Comparison of ENCODE assay signal across 20 cellular contexts in genomic region chr9:13688223-13688989, GRCh38.
DNase-seq lines count a peak whose midpoint lies in the region; ATAC-seq and TF ChIP-seq lines count a peak whose summit lies in the region.
"Had no signal": no experiment of that assay in that cellular context is flagged by ENCODE, and none has a peak within 500 bp of the region (broad histone marks: within the 10 kb centered on the region; RNA-seq: fewer than 3 reads in every experiment).

No MANE protein-coding gene starts in this region.

- no peak for DNase-seq in left ventricle myocardium inferior
- DNase-seq in cardiac septum (ENCODE audit: low spot score), result no peak
- DNase-seq in cardiac fibroblast (ENCODE audit: low read depth in 2 of 2), result peak; percentile 24 to 30
- DNase-seq in medulla oblongata (ENCODE audit: extremely low spot score), result peak; percentile 4
- no peak for DNase-seq in NCI-H1930 (lab: John Stamatoyannopoulos, UW)
- DNase-seq: activated CD8-positive, alpha-beta memory T cell treated with anti-CD3 and anti-CD28 coated beads for 24 hours; activated naive CD4-positive, alpha-beta T cell; cerebellar nuclear complex; esophagus squamous epithelium; NK-92 treated with Interleukin-12 subunit alpha and Interleukin-12 subunit beta, amount 100 ng/mL, for 24 hours; stimulated activated CD4-positive, alpha-beta T cell treated with anti-CD3 and anti-CD28 coated beads, Interleukin-4, amount 100 ng/mL, for 1 hour had no signal

- H3K27ac ChIP-seq in left ventricle myocardium inferior (replicated peaks), result peak overlapping the region; percentile 21
- H3K27ac ChIP-seq: prostate gland, SJCRH30, vagina had no signal

- H3K27me3 ChIP-seq in left ventricle myocardium inferior (ENCODE audit: low read depth), result no peaks in the 10 kb centered on the region
- H3K27me3 ChIP-seq: esophagus squamous epithelium, SJCRH30, vagina had no signal

- H3K9me3 ChIP-seq in left ventricle myocardium inferior (replicated peaks), result peaks cover 33% of the 10 kb centered on the region
- H3K9me3 ChIP-seq: esophagus squamous epithelium, prostate gland, vagina had no signal

- H3K36me3 ChIP-seq in left ventricle myocardium inferior, result no peaks in the 10 kb centered on the region
- H3K36me3 ChIP-seq: esophagus squamous epithelium, prostate gland, SJCRH30, vagina had no signal

- intact Hi-C loops in left ventricle myocardium inferior (cut with micrococcal nuclease) (loop anchor here (10.0 kb wide), 1 partner anchor 244 kb away; no protein-coding TSS in a partner anchor), cardiac septum (cut with DNase I) (loop anchor here (5.0 to 10.0 kb wide), 3 partner anchors 241 to 666 kb away; no protein-coding TSS in a partner anchor)

- H3K4me3 ChIP-seq in left ventricle myocardium inferior (no peak overlapping the region), cardiac fibroblast (replicated peaks in 1 of 2; ENCODE audit: low read depth in 2 of 2, low read length in 2 of 2) (no peak overlapping the region)
- H3K4me3 ChIP-seq: esophagus squamous epithelium, GM12878, K562, prostate gland, SJCRH30, vagina had no signal

- TF ChIP-seq CTCF in left ventricle myocardium inferior (IDR thresholded peaks at IDR 0.05; ENCODE audit: borderline replicate concordance), result no peak
- no peak for TF ChIP-seq CTCF in cardiac fibroblast (IDR thresholded peaks at IDR 0.05; ENCODE audit: low read depth, low read length)

- H3K4me1 ChIP-seq in left ventricle myocardium inferior, result peaks cover 30% of the 10 kb centered on the region
- H3K4me1 ChIP-seq: prostate gland, vagina had no signal

- no peak for ATAC-seq in HG02885 (IDR thresholded peaks at IDR 0.05; ENCODE audit: poor library complexity, unreplicated experiment)
- ATAC-seq in HG03432 (IDR thresholded peaks at IDR 0.05; ENCODE audit: unreplicated experiment), result no peak
- ATAC-seq in HG02798 (IDR thresholded peaks at IDR 0.05; ENCODE audit: poor library complexity, unreplicated experiment), result no peak
- ATAC-seq: GM12878; K562; stimulated activated effector memory CD8-positive, alpha-beta T cell treated with anti-CD3 and anti-CD28 coated beads, Interleukin-12 subunit alpha, Interleukin-12 subunit beta, amount 100 ng/mL, for 72 hours had no signal

Comparison
In these comparisons a context has a peak if more than half of its experiments do, and no peak if none do; other contexts are left out.
1. DNase-seq: peak in cardiac fibroblast (2 of 2) and medulla oblongata (single experiment); none in left ventricle myocardium inferior (single experiment), cardiac septum (single experiment) and NCI-H1930 (0 of 2).